Comparison of ENCODE assay signal across 13 cellular contexts in genomic region chr2:96547751-96548161, GRCh38. TPM values are rescaled to one million over a fixed set of nuclear protein-coding genes. Genes with fewer than 3 reads are reported as not detected.
A peak's percentile ranks its signal among the peaks of the same experiment; 100 is the strongest.
DNase-seq lines count a peak whose midpoint lies in the region; ATAC-seq lines count a peak whose summit lies in the region.
"Had no signal": no experiment of that assay in that cellular context is flagged by ENCODE, and none has a peak within 500 bp of the region (broad histone marks: within the 10 kb centered on the region; RNA-seq: fewer than 3 reads in every experiment).

No MANE protein-coding gene starts in this region.

- no peaks in the 10 kb centered on the region for H3K27me3 Mint-ChIP-seq in activated CD4-positive, alpha-beta memory T cell treated with anti-CD3 and anti-CD28 coated beads for 36 hours
- H3K27me3 Mint-ChIP-seq in activated CD4-positive, alpha-beta memory T cell treated with anti-CD3 and anti-CD28 coated beads, Interleukin-2, amount 10 ng/mL, durations not matched to agents 7 days and 5 days = no peaks in the 10 kb centered on the region
- H3K27me3 Mint-ChIP-seq in activated naive CD8-positive, alpha-beta T cell = no peaks in the 10 kb centered on the region
- H3K27me3 Mint-ChIP-seq in stimulated activated memory B cell treated with anti-CD40 and anti-IgM and Interleukin-4, amounts not matched to agents 10 μg/mL and 1 μg/mL and 100 μg/mL, for 72 hours = no peaks in the 10 kb centered on the region

- peak overlapping the region; percentile 67 for H3K27ac Mint-ChIP-seq in activated CD4-positive, alpha-beta memory T cell treated with anti-CD3 and anti-CD28 coated beads for 36 hours
- H3K27ac Mint-ChIP-seq in activated CD4-positive, alpha-beta memory T cell treated with anti-CD3 and anti-CD28 coated beads, Interleukin-2, amount 10 ng/mL, durations not matched to agents 7 days and 5 days = no peak overlapping the region
- H3K27ac Mint-ChIP-seq in activated naive CD8-positive, alpha-beta T cell = peak overlapping the region; percentile 71
- peak overlapping the region; percentile 9 for H3K27ac Mint-ChIP-seq in stimulated activated memory B cell treated with anti-CD40 and anti-IgM and Interleukin-4, amounts not matched to agents 10 μg/mL and 1 μg/mL and 100 μg/mL, for 72 hours

- intact Hi-C loops in activated CD4-positive, alpha-beta memory T cell treated with anti-CD3 and anti-CD28 coated beads for 36 hours (cut with micrococcal nuclease) = no loop called here

- POLR2A ChIA-PET in activated CD4-positive, alpha-beta memory T cell treated with anti-CD3 and anti-CD28 coated beads for 36 hours (lab: Charles Lee) = interaction anchor here (0.6 to 2.8 kb wide), 3 partner anchors 9 to 195 kb away, joined by 3 to 15 read pairs (median 4); no protein-coding TSS in a partner anchor
- POLR2A ChIA-PET in activated CD4-positive, alpha-beta memory T cell treated with anti-CD3 and anti-CD28 coated beads, Interleukin-2, amount 10 ng/mL, durations not matched to agents 7 days and 5 days (lab: Charles Lee) = interaction anchor here (0.7 to 3.5 kb wide), 4 partner anchors 9 to 24 kb away, joined by 4 to 41 read pairs (median 6); partner anchors contain the start of gene ARID5A

- H3K36me3 Mint-ChIP-seq in activated CD4-positive, alpha-beta memory T cell treated with anti-CD3 and anti-CD28 coated beads for 36 hours = peaks cover 70% of the 10 kb centered on the region
- H3K36me3 Mint-ChIP-seq in activated CD4-positive, alpha-beta memory T cell treated with anti-CD3 and anti-CD28 coated beads, Interleukin-2, amount 10 ng/mL, durations not matched to agents 7 days and 5 days (ENCODE audit: low read depth) = peaks cover 64% of the 10 kb centered on the region
- H3K36me3 Mint-ChIP-seq in activated naive CD8-positive, alpha-beta T cell = peaks cover 7% of the 10 kb centered on the region
- H3K36me3 Mint-ChIP-seq in stimulated activated memory B cell treated with anti-CD40 and anti-IgM and Interleukin-4, amounts not matched to agents 10 μg/mL and 1 μg/mL and 100 μg/mL, for 72 hours = peaks cover 48% of the 10 kb centered on the region

- CTCF ChIA-PET in activated CD4-positive, alpha-beta memory T cell treated with anti-CD3 and anti-CD28 coated beads for 36 hours (lab: Charles Lee) = interaction anchor here (1.3 to 2.0 kb wide), 3 partner anchors 9 to 269 kb away, joined by 4 read pairs; partner anchors contain the start of gene CNNM3
- CTCF ChIA-PET in activated CD4-positive, alpha-beta memory T cell treated with anti-CD3 and anti-CD28 coated beads, Interleukin-2, amount 10 ng/mL, durations not matched to agents 7 days and 5 days (lab: Charles Lee) = interaction anchor here (0.7 to 3.6 kb wide), 4 partner anchors 10 to 38 kb away, joined by 3 to 15 read pairs (median 3); partner anchors contain the start of gene ARID5A

- DNase-seq in activated CD4-positive, alpha-beta memory T cell treated with anti-CD3 and anti-CD28 coated beads for 36 hours = no peak
- no peak for DNase-seq in activated CD4-positive, alpha-beta memory T cell treated with anti-CD3 and anti-CD28 coated beads, Interleukin-2, amount 10 ng/mL, durations not matched to agents 7 days and 5 days
- peak; percentile 23 for DNase-seq in fibroblast of the conjunctiva (ENCODE audit: low read depth)
- no peak for DNase-seq in NCI-H1105 treated with DMSO at 0.1 percent for 48 hours (lab: John Stamatoyannopoulos, UW)
- DNase-seq in NOMO-1 treated with dmso at 0.1 percent for 144 hours (lab: John Stamatoyannopoulos, UW; ENCODE audit: unreplicated experiment) = no peak
- no peak for DNase-seq in HCEC 1CT
- DNase-seq: KG1, mesendoderm, NCI-H187, pancreas had no signal

- no peak overlapping the region for H3K4me3 Mint-ChIP-seq in activated CD4-positive, alpha-beta memory T cell treated with anti-CD3 and anti-CD28 coated beads for 36 hours
- H3K4me3 Mint-ChIP-seq in activated CD4-positive, alpha-beta memory T cell treated with anti-CD3 and anti-CD28 coated beads, Interleukin-2, amount 10 ng/mL, durations not matched to agents 7 days and 5 days = no peak overlapping the region
- H3K4me3 Mint-ChIP-seq in activated naive CD8-positive, alpha-beta T cell = no peak overlapping the region
- H3K4me3 Mint-ChIP-seq in stimulated activated memory B cell treated with anti-CD40 and anti-IgM and Interleukin-4, amounts not matched to agents 10 μg/mL and 1 μg/mL and 100 μg/mL, for 72 hours = no peak overlapping the region

- peaks cover 53% of the 10 kb centered on the region for H3K4me1 Mint-ChIP-seq in activated CD4-positive, alpha-beta memory T cell treated with anti-CD3 and anti-CD28 coated beads for 36 hours (ENCODE audit: low read depth)
- H3K4me1 Mint-ChIP-seq in activated CD4-positive, alpha-beta memory T cell treated with anti-CD3 and anti-CD28 coated beads, Interleukin-2, amount 10 ng/mL, durations not matched to agents 7 days and 5 days = peaks cover 49% of the 10 kb centered on the region
- H3K4me1 Mint-ChIP-seq in activated naive CD8-positive, alpha-beta T cell (ENCODE audit: low read depth) = peaks cover 42% of the 10 kb centered on the region
- H3K4me1 Mint-ChIP-seq in stimulated activated memory B cell treated with anti-CD40 and anti-IgM and Interleukin-4, amounts not matched to agents 10 μg/mL and 1 μg/mL and 100 μg/mL, for 72 hours = peaks cover 19% of the 10 kb centered on the region

- no peak for ATAC-seq in stimulated activated memory B cell treated with anti-CD40 and anti-IgM and Interleukin-4, amounts not matched to agents 10 μg/mL and 1 μg/mL and 100 μg/mL, for 72 hours
- ATAC-seq: pancreas had no signal

- no peaks in the 10 kb centered on the region for H3K9me3 Mint-ChIP-seq in activated CD4-positive, alpha-beta memory T cell treated with anti-CD3 and anti-CD28 coated beads for 36 hours
- peaks cover 2% of the 10 kb centered on the region for H3K9me3 Mint-ChIP-seq in activated CD4-positive, alpha-beta memory T cell treated with anti-CD3 and anti-CD28 coated beads, Interleukin-2, amount 10 ng/mL, durations not matched to agents 7 days and 5 days
- no peaks in the 10 kb centered on the region for H3K9me3 Mint-ChIP-seq in activated naive CD8-positive, alpha-beta T cell (ENCODE audit: low read depth)
- no peaks in the 10 kb centered on the region for H3K9me3 Mint-ChIP-seq in stimulated activated memory B cell treated with anti-CD40 and anti-IgM and Interleukin-4, amounts not matched to agents 10 μg/mL and 1 μg/mL and 100 μg/mL, for 72 hours

RNA-seq across cellular contexts. Expression of gene ARID5A, which starts 11.2 kb away (rescaled TPM):
- total RNA-seq in activated CD4-positive, alpha-beta memory T cell treated with anti-CD3 and anti-CD28 coated beads for 36 hours = 100 to 1,000 TPM; 260 to 266 TPM
- total RNA-seq in activated CD4-positive, alpha-beta memory T cell treated with anti-CD3 and anti-CD28 coated beads, Interleukin-2, amount 10 ng/mL, durations not matched to agents 7 days and 5 days = 10 to 100 TPM; 80.0 to 86.8 TPM

RNA-seq across cellular contexts. Expression of gene NEURL3, which starts 42.6 kb away (rescaled TPM):
- 1 to 10 TPM in 1 of 2 experiments, under 1 TPM in 1; 0.87 to 1.1 TPM for total RNA-seq in activated CD4-positive, alpha-beta memory T cell treated with anti-CD3 and anti-CD28 coated beads for 36 hours
- total RNA-seq in activated CD4-positive, alpha-beta memory T cell treated with anti-CD3 and anti-CD28 coated beads, Interleukin-2, amount 10 ng/mL, durations not matched to agents 7 days and 5 days = 1 to 10 TPM in 1 of 2 experiments, under 1 TPM in 1; 0.78 to 1.0 TPM
- total RNA-seq: endothelial cell of umbilical vein had no signal
